17 cellular contexts compared by ENCODE assay signal in the genomic region with DNA sequence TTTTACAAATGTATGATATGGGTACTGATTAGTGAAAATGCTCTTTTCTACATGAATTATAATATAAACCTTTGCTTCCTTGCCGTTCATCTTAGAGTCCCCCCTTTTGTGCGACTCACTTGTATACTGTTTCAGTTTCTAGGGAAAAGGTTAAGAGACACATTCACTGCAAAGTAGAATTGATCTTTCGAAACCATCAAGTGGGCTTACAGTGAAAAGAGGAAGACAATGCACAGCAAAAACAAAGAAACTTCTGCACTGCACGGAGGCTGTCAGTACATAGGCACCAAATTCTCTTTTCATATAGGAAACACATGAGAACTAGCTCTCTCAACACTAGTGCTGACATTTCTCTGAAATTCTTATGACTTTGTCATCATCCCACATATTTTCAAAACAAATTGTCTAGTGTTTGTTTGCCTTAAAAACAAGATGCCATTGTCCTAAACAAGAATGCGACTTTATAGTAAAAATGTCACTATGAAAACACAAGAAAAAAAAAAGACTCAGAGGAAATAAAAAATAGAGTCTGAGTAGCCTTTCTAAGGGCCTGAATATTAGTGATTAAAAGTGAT.
DNase-seq lines count a peak whose midpoint lies in the region; ATAC-seq and TF ChIP-seq lines count a peak whose summit lies in the region.
"Had no signal": no experiment of that assay in that cellular context is flagged by ENCODE, and none has a peak within 500 bp of the region (broad histone marks: within the 10 kb centered on the region; RNA-seq: fewer than 3 reads in every experiment).

No MANE protein-coding gene starts in this region.

- ATAC-seq in GM21786 (IDR thresholded peaks at IDR 0.05; ENCODE audit: unreplicated experiment) (peak; percentile 68), HG03457 (IDR thresholded peaks at IDR 0.05; ENCODE audit: unreplicated experiment) (no peak), GM19023 (IDR thresholded peaks at IDR 0.05; ENCODE audit: unreplicated experiment) (no peak)
- ATAC-seq: left colon; stimulated activated effector memory CD8-positive, alpha-beta T cell treated with anti-CD3 and anti-CD28 coated beads, Interleukin-12 subunit alpha, Interleukin-12 subunit beta, amount 100 ng/mL, for 72 hours had no signal

- no peak overlapping the region for H3K4me3 ChIP-seq in GM12865 (ENCODE audit: low read depth, low read length)
- no peak overlapping the region for H3K4me3 ChIP-seq in lower leg skin (ENCODE audit: low read depth, poor library complexity, severe bottlenecking)
- H3K4me3 ChIP-seq: ovary, upper lobe of left lung had no signal

- 77% methylated on average over 5 of the region's 5 CpGs for WGBS in lower leg skin, 2 donors

- intact Hi-C loops in lower leg skin (cut with DNase I; ENCODE audit: low total_unique reads) = no loop called here

- no peak for TF ChIP-seq CTCF in GM12865 (IDR thresholded peaks at IDR 0.05; ENCODE audit: insufficient read depth, low read depth, low read length, missing control alignments)
- TF ChIP-seq CTCF in lower leg skin (IDR thresholded peaks at IDR 0.05) = no peak

- no peak for TF ChIP-seq POLR2A in lower leg skin (IDR thresholded peaks at IDR 0.05)

- DNase-seq in GM12865 (ENCODE audit: low read depth) = peak; percentile 12
- peak; percentile 54 to 94 for DNase-seq in NOMO-1 (lab: John Stamatoyannopoulos, UW; ENCODE audit: unreplicated experiment in 2 of 2)
- DNase-seq in globus pallidus (ENCODE audit: low spot score) = peak; percentile 4
- no peak for DNase-seq in lower leg skin (ENCODE audit: low spot score in 2 of 2)
- no peak for DNase-seq in NCI-H1694 (lab: John Stamatoyannopoulos, UW)
- DNase-seq: amygdala; Caco-2; left colon; NCI-H1105; NCI-H226; NK-92 treated with Interleukin-12 subunit alpha and Interleukin-12 subunit beta, amount 100 ng/mL, for 24 hours; ovary; upper lobe of left lung had no signal

Comparison
In these comparisons a context has a peak if more than half of its experiments do, and no peak if none do; other contexts are left out.
1. DNase-seq: peak in GM12865 (single experiment), NOMO-1 (2 of 2) and globus pallidus (single experiment); none in lower leg skin (0 of 2) and NCI-H1694 (single experiment).